2 cellular contexts compared by ENCODE assay signal in the genomic region with DNA sequence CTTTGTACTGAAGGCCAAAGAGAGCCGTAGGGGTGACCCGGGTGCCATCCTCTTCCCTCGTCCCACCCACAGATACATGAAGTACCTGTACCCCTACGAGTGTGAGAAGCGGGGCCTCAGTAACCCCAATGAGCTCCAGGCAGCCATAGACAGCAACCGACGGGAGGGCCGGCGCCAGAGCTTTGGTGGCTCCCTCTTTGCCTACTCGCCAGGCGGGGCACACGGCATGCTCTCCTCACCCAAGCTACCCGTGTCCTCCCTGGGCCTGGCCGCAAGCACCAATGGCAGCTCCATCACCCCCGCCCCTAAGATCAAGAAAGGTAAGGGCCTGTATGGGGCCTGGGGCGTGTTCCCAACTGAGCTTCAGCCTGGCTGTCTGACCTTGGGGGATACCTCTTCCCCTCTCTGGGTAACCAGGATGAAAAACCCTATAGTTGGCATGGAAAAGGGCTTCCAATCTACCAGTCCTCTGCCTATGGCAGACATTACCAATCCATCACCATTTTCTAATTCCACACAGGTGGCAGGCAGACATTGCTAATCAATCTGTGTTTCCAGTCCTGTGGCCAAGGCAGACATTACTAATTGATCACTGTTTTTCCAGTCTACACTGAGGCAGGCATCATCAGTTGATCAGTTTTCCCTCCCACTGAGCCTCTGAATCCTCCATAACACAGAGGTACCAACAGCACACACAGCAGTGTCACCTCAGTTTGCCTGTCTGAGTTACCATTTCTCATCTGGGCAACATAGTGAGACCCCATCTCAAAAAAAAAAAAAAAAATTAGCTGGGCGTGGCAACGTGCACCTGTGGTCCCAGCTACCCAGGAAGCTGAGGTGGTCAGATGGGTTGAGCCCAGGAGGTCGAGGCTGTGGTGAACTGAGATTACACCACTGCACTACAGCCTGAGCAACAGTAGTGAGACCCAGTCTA.
A peak's percentile ranks its signal among the peaks of the same experiment; 100 is the strongest.
TF ChIP-seq lines count a peak whose summit lies in the region.

No MANE protein-coding gene starts in this region.

TF ChIP-seq in IMR-90, 13 proteins besides CTCF, POLR2A, EP300 and RAD21:
- TF ChIP-seq USF2 (IDR thresholded peaks at IDR 0.05; ENCODE audit: low read depth, low read length) (no peak), NFE2L2 (IDR thresholded peaks at IDR 0.05; ENCODE audit: low read depth, low read length) (no peak), MAFK (IDR thresholded peaks at IDR 0.05; ENCODE audit: low read depth, low read length) (no peak)

TF ChIP-seq in GM12878, 131 proteins besides CTCF, POLR2A, EP300 and RAD21:
- TF ChIP-seq RUNX3 (IDR thresholded peaks at IDR 0.05; ENCODE audit: low read length) (peak; percentile 51; the same call in 1 of the 2 replicates), ZBTB11 (CRISPR knock-in tag; IDR thresholded peaks at IDR 0.05) (no peak), SRF (IDR thresholded peaks at IDR 0.05; ENCODE audit: low read depth in 2 of 2, low read length in 2 of 2) (peak in 1 of 2 experiments; percentile 94; a peak in 2 of 4 replicates), TCF12 (IDR thresholded peaks at IDR 0.05; ENCODE audit: low read depth, low read length) (peak; percentile 89), NR2C2 (IDR thresholded peaks at IDR 0.05; ENCODE audit: borderline replicate concordance, control insufficient read depth, insufficient read length, low read depth) (peak; percentile 74), YY1 (IDR thresholded peaks at IDR 0.05; ENCODE audit: low read depth, low read length) (0 out of 2 replicates have a peak, but pooled peaks have one; percentile 27), SP1 (IDR thresholded peaks at IDR 0.05; ENCODE audit: low read depth, low read length) (peak; percentile 8)
- TF ChIP-seq, protein P1, sequence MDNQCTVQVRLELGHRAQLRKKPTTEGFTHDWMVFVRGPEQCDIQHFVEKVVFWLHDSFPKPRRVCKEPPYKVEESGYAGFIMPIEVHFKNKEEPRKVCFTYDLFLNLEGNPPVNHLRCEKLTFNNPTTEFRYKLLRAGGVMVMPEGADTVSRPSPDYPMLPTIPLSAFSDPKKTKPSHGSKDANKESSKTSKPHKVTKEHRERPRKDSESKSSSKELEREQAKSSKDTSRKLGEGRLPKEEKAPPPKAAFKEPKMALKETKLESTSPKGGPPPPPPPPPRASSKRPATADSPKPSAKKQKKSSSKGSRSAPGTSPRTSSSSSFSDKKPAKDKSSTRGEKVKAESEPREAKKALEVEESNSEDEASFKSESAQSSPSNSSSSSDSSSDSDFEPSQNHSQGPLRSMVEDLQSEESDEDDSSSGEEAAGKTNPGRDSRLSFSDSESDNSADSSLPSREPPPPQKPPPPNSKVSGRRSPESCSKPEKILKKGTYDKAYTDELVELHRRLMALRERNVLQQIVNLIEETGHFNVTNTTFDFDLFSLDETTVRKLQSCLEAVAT (IDR thresholded peaks at IDR 0.05): peak; percentile 100
- TF ChIP-seq, protein P2, sequence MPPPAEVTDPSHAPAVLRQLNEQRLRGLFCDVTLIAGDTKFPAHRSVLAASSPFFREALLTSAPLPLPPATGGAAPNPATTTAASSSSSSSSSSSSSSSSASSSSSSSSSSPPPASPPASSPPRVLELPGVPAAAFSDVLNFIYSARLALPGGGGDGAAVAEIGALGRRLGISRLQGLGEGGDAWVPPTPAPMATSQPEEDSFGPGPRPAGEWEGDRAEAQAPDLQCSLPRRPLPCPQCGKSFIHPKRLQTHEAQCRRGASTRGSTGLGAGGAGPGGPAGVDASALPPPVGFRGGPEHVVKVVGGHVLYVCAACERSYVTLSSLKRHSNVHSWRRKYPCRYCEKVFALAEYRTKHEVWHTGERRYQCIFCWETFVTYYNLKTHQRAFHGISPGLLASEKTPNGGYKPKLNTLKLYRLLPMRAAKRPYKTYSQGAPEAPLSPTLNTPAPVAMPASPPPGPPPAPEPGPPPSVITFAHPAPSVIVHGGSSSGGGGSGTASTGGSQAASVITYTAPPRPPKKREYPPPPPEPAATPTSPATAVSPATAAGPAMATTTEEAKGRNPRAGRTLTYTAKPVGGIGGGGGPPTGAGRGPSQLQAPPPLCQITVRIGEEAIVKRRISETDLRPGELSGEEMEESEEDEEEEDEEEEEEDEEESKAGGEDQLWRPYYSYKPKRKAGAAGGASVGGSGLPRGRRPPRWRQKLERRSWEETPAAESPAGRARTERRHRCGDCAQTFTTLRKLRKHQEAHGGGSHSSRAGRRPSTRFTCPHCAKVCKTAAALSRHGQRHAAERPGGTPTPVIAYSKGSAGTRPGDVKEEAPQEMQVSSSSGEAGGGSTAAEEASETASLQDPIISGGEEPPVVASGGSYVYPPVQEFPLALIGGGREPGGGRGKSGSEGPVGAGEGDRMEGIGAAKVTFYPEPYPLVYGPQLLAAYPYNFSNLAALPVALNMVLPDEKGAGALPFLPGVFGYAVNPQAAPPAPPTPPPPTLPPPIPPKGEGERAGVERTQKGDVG (CRISPR knock-in tag; IDR thresholded peaks at IDR 0.05): no peak
